In genomic region chr18:24959100-24959499, GRCh38 we compare ENCODE assay signal across 17 cellular contexts.
DNase-seq lines count a peak whose midpoint lies in the region; ATAC-seq and TF ChIP-seq lines count a peak whose summit lies in the region.
"Had no signal": no experiment of that assay in that cellular context is flagged by ENCODE, and none has a peak within 500 bp of the region (broad histone marks: within the 10 kb centered on the region; RNA-seq: fewer than 3 reads in every experiment).

No MANE protein-coding gene starts in this region.

- H3K27me3 Mint-ChIP-seq in activated CD4-positive, alpha-beta T cell treated with anti-CD3 and anti-CD28 coated beads, Interleukin-2, amount 10 ng/mL, durations not matched to agents 24 days and 14 days: no peaks in the 10 kb centered on the region

- H3K36me3 Mint-ChIP-seq in activated CD4-positive, alpha-beta T cell treated with anti-CD3 and anti-CD28 coated beads, Interleukin-2, amount 10 ng/mL, durations not matched to agents 24 days and 14 days (ENCODE audit: low read depth): no peaks in the 10 kb centered on the region

- H3K4me3 Mint-ChIP-seq in activated CD4-positive, alpha-beta T cell treated with anti-CD3 and anti-CD28 coated beads, Interleukin-2, amount 10 ng/mL, durations not matched to agents 24 days and 14 days: no peak overlapping the region

- peak; percentile 92 for ATAC-seq in mucosa of descending colon
- no peak for ATAC-seq in HG02642 (IDR thresholded peaks at IDR 0.05; ENCODE audit: poor library complexity, unreplicated experiment)
- no peak for ATAC-seq in HG02840 (IDR thresholded peaks at IDR 0.05; ENCODE audit: low FRiP score, unreplicated experiment)
- ATAC-seq: GM12878 had no signal

- no peaks in the 10 kb centered on the region for H3K36me3 ChIP-seq in BE2C
- no peaks in the 10 kb centered on the region for H3K36me3 ChIP-seq in mucosa of descending colon (ENCODE audit: low read depth)

- H3K27ac Mint-ChIP-seq in activated CD4-positive, alpha-beta T cell treated with anti-CD3 and anti-CD28 coated beads, Interleukin-2, amount 10 ng/mL, durations not matched to agents 24 days and 14 days: no peak overlapping the region

- H3K4me1 Mint-ChIP-seq in activated CD4-positive, alpha-beta T cell treated with anti-CD3 and anti-CD28 coated beads, Interleukin-2, amount 10 ng/mL, durations not matched to agents 24 days and 14 days: no peaks in the 10 kb centered on the region

- H3K9me3 ChIP-seq in BE2C (no peaks in the 10 kb centered on the region), mucosa of descending colon (no peaks in the 10 kb centered on the region)

- no peaks in the 10 kb centered on the region for H3K4me1 ChIP-seq in BE2C
- H3K4me1 ChIP-seq in mucosa of descending colon (ENCODE audit: low read depth): no peaks in the 10 kb centered on the region

- DNase-seq in BE2C: peak; percentile 3
- peak; percentile 8 for DNase-seq in LNCaP clone FGC (ENCODE audit: low read depth)
- DNase-seq in amniotic epithelial cell (ENCODE audit: low read depth): peak; percentile 0
- DNase-seq in mucosa of descending colon: peak in 2 of 3 donors; percentile 21 to 53
- DNase-seq in activated gamma-delta T cell treated with Interleukin-2 at 50 U/mL for 16 hours: no peak
- DNase-seq in activated CD4-positive, alpha-beta T cell treated with anti-CD3 and anti-CD28 coated beads, Interleukin-2, amount 10 ng/mL, durations not matched to agents 24 days and 14 days: no peak
- DNase-seq: COR-L47, DMS53, GM23248, NCI-H1436, NCI-H2081, NCI-H345, PC-9 had no signal

- no peaks in the 10 kb centered on the region for H3K9me3 Mint-ChIP-seq in activated CD4-positive, alpha-beta T cell treated with anti-CD3 and anti-CD28 coated beads, Interleukin-2, amount 10 ng/mL, durations not matched to agents 24 days and 14 days

- H3K4me3 ChIP-seq in BE2C (ENCODE audit: low read depth, low read length) (no peak overlapping the region), LNCaP clone FGC (ENCODE audit: low read depth, low read length) (no peak overlapping the region), mucosa of descending colon (no peak overlapping the region)
- H3K4me3 ChIP-seq: GM12878, GM23248, PC-9, SK-N-MC had no signal

- intact Hi-C loops in mucosa of descending colon (cut with DNase I, micrococcal nuclease): no loop called here
- intact Hi-C loops in activated CD4-positive, alpha-beta T cell treated with anti-CD3 and anti-CD28 coated beads, Interleukin-2, amount 10 ng/mL, durations not matched to agents 24 days and 14 days (cut with micrococcal nuclease): no loop called here

- H3K27me3 ChIP-seq in BE2C: no peaks in the 10 kb centered on the region

- no peak for TF ChIP-seq CTCF in BE2C (IDR thresholded peaks at IDR 0.05; ENCODE audit: low read depth, low read length)
- no peak for TF ChIP-seq CTCF in LNCaP clone FGC (IDR thresholded peaks at IDR 0.05; ENCODE audit: control insufficient read depth, extremely low read depth, insufficient read depth)
- no peak for TF ChIP-seq CTCF in mucosa of descending colon (IDR thresholded peaks at IDR 0.05)

Comparison
In these comparisons a context has a peak if more than half of its experiments do, and no peak if none do; other contexts are left out.
1. DNase-seq: peak in BE2C (single experiment), LNCaP clone FGC (single experiment), amniotic epithelial cell (single experiment) and mucosa of descending colon (2 of 3); none in activated gamma-delta T cell treated with Interleukin-2 at 50 U/mL for 16 hours (single experiment) and activated CD4-positive, alpha-beta T cell treated with anti-CD3 and anti-CD28 coated beads, Interleukin-2, amount 10 ng/mL, durations not matched to agents 24 days and 14 days (single experiment).